In the genomic region with DNA sequence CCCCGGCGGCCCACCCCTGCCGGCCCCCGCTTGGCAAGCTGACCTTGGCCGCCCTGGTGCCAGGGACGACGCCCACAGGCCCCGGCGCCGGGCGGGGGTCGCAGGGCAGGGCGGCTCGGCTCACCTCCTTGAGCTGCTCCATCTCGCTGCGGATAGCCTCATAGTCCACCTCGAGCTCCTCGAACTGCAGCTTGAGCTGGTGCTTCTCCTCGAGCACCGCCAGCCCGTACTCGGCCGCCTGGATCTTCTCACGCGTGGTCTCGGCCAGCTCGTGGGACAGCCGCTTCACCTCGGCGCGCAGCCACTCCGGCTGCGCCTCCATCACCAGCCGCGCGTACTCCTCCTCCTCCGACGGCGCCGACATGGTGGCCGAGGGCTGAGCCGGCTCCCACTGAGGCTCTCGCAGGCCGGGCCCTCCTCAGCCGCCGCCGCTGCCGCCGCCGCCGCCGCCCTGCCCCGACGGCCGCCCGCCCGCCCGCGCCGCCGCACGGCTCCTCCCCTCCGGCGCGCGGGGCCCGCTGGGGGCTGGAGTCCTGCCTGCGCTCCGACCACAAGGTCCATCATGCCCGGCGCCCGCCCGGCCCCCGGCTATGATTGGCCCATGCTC, we compare ENCODE assay signal across 8 cellular contexts. TPM values are rescaled to one million over a fixed set of nuclear protein-coding genes. Genes with fewer than 3 reads are reported as not detected.
DNase-seq lines count a peak whose midpoint lies in the region; ATAC-seq and TF ChIP-seq lines count a peak whose summit lies in the region.

A gene (minus strand): TSS at position 453 of the 607 bp plus-strand sequence. CDS start 89 bp downstream, at position 364.

- no peak for DNase-seq in AG10803 (ENCODE audit: low read depth)
- DNase-seq in OCI-LY7 (ENCODE audit: low spot score), result peak; percentile 98
- peak; percentile 64 for DNase-seq in endodermal cell
- DNase-seq in naive B cell, result no peak
- DNase-seq in effector CD4-positive, alpha-beta T cell, result no peak

- ATAC-seq in GM21529 (IDR thresholded peaks at IDR 0.05; ENCODE audit: unreplicated experiment), result peak; percentile 0
- ATAC-seq in naive B cell (ENCODE audit: low read depth in 2 of 2), result peak in 1 of 2 donors; percentile 0
- ATAC-seq in GM18505 (IDR thresholded peaks at IDR 0.05; ENCODE audit: unreplicated experiment), result no peak
- no peak for ATAC-seq in HG02870 (IDR thresholded peaks at IDR 0.05; ENCODE audit: unreplicated experiment)

- peak within 1 kb of the TSS; percentile 91 for H3K9ac ChIP-seq in endodermal cell (ENCODE audit: extremely low read depth, low read length, poor library complexity, severe bottlenecking)

- H4K20me1 ChIP-seq in OCI-LY7 (ENCODE audit: insufficient read depth, low read length), result peaks cover 23% of the 10 kb centered on the region

- no peak for TF ChIP-seq POLR2A in GM18505 (IDR thresholded peaks at IDR 0.05; ENCODE audit: borderline replicate concordance, extremely low read depth, insufficient read depth, insufficient read length)

- H3K4me1 Mint-ChIP-seq in endodermal cell (peaks cover 25% of the 10 kb centered on the region), naive B cell (peaks cover 52 to 68% (median 61%) of the 10 kb centered on the region in 3 donors)

- peaks cover 5% of the 10 kb centered on the region for H3K27me3 Mint-ChIP-seq in endodermal cell (ENCODE audit: insufficient read depth)
- no peaks in the 10 kb centered on the region for H3K27me3 Mint-ChIP-seq in naive B cell

- H3K79me2 ChIP-seq in OCI-LY7 (ENCODE audit: insufficient read depth, low read depth, low read length), result peaks cover 50% of the 10 kb centered on the region

- POLR2A ChIA-PET in OCI-LY7 (lab: Charles Lee), result interaction anchor here (0.8 to 1.5 kb wide), 6 partner anchors 9 to 45 kb away, joined by 3 to 4 read pairs (median 3); no protein-coding TSS in a partner anchor

- H3K27ac Mint-ChIP-seq in endodermal cell (peak within 1 kb of the TSS; percentile 98), naive B cell (peak within 1 kb of the TSS; percentile 95 to 99 (median 98))

- H3K9me2 ChIP-seq in OCI-LY7 (ENCODE audit: insufficient read depth, low read length), result no peaks in the 10 kb centered on the region

- WGBS in endodermal cell (ENCODE audit: insufficient coverage in 1 of 2, insufficient read length in 1 of 2), 2 experiments, result 0% methylated on average over 11 to 74 of the region's 74 CpGs

- peak within 1 kb of the TSS; percentile 94 for H3K4me3 ChIP-seq in AG10803 (ENCODE audit: low read length)
- peak within 1 kb of the TSS; percentile 99 for H3K4me3 ChIP-seq in OCI-LY7 (ENCODE audit: low read depth, low read length, poor library complexity, severe bottlenecking)
- peak within 1 kb of the TSS; percentile 93 for H3K4me3 ChIP-seq in endodermal cell (ENCODE audit: low read length)

- intact Hi-C loops in OCI-LY7 (cut with micrococcal nuclease; ENCODE audit: unreplicated experiment), result loop anchor here (1.0 to 10.0 kb wide), 3 partner anchors 43 to 472 kb away; a partner anchor contains a TSS

- BruUV-seq in OCI-LY7 (replicated peaks; lab: Mats Ljungman, UMichigan), result no TSS peak

- no peaks in the 10 kb centered on the region for H3K27me3 ChIP-seq in endodermal cell (ENCODE audit: control insufficient read depth, insufficient read depth, low read length, poor library complexity, severe bottlenecking)

- H3K9me3 ChIP-seq in OCI-LY7 (ENCODE audit: low read length) (no peaks in the 10 kb centered on the region), endodermal cell (ENCODE audit: control insufficient read depth, low read length) (no peaks in the 10 kb centered on the region)

- peak within 1 kb of the TSS; percentile 83 for H2AFZ ChIP-seq in OCI-LY7 (ENCODE audit: low read length)

- no peaks in the 10 kb centered on the region for H3K36me3 ChIP-seq in OCI-LY7 (ENCODE audit: insufficient read depth, low read length)
- no peaks in the 10 kb centered on the region for H3K36me3 ChIP-seq in endodermal cell (ENCODE audit: control insufficient read depth, insufficient read depth, low read length)

- no peaks in the 10 kb centered on the region for H3K9me3 Mint-ChIP-seq in endodermal cell
- no peaks in the 10 kb centered on the region for H3K9me3 Mint-ChIP-seq in naive B cell

- CTCF ChIA-PET in OCI-LY7 (lab: Charles Lee; ENCODE audit: unreplicated experiment), result interaction anchor here (0.6 to 1.1 kb wide), 2 partner anchors 47 kb away, joined by 3 to 4 read pairs; no protein-coding TSS in a partner anchor

- peak within 1 kb of the TSS; percentile 100 for H3K4me2 ChIP-seq in OCI-LY7 (ENCODE audit: low read length)

- TF ChIP-seq CTCF in AG10803 (conservative IDR thresholded peaks at IDR 0.05; ENCODE audit: low read length), result no peak
- TF ChIP-seq CTCF in OCI-LY7 (conservative IDR thresholded peaks at IDR 0.05; ENCODE audit: low read length), result no peak
- no peak for TF ChIP-seq CTCF in endodermal cell (conservative IDR thresholded peaks at IDR 0.05)

- H3K27ac ChIP-seq in OCI-LY7 (ENCODE audit: low read depth, low read length, poor library complexity, severe bottlenecking), result peak within 1 kb of the TSS; percentile 86
- peak within 1 kb of the TSS; percentile 99 for H3K27ac ChIP-seq in endodermal cell (ENCODE audit: low read depth, low read length)

- peaks cover 49% of the 10 kb centered on the region for H3K4me1 ChIP-seq in OCI-LY7 (ENCODE audit: insufficient read depth, low read length, poor library complexity, severe bottlenecking)
- H3K4me1 ChIP-seq in endodermal cell (ENCODE audit: control insufficient read depth, insufficient read depth, low read length), result peaks cover 4% of the 10 kb centered on the region

- H3K4me3 Mint-ChIP-seq in endodermal cell (peak within 1 kb of the TSS; percentile 80), naive B cell (peak within 1 kb of the TSS; percentile 90 to 100 (median 100))

- H3K36me3 Mint-ChIP-seq in endodermal cell (ENCODE audit: low read depth) (no peaks in the 10 kb centered on the region), naive B cell (no peaks in the 10 kb centered on the region)

RNA-seq across cellular contexts. Expression of the gene that starts here (rescaled TPM):
- total RNA-seq in OCI-LY7 (2014; rRNA removed; shearing (Covaris generic)), result 71.0 and 71.7 TPM in 2 replicates
- total RNA-seq in OCI-LY7 (2022) (46.5 and 53.9 TPM in 2 replicates), endodermal cell (10 to 100 TPM; 20.7 to 20.9 TPM)
- polyA plus RNA-seq in endodermal cell (2013, experiment 1 of 2), result 25.4 TPM
- polyA plus RNA-seq in endodermal cell (2013, experiment 2 of 2), result 24.1 TPM
- polyA plus RNA-seq in naive B cell (ENCODE audit: low read depth in 6 of 6), result 10 to 100 TPM in 5 of 6 donors, 1 to 10 TPM in 1; 4.3 to 41.8 (median 29.6) TPM

Comparison
In these comparisons a context has a peak if more than half of its experiments do, and no peak if none do; other contexts are left out.
1. DNase-seq: peak in OCI-LY7 (single experiment) and endodermal cell (single experiment); none in AG10803 (single experiment), naive B cell (single experiment) and effector CD4-positive, alpha-beta T cell (single experiment).
2. Peak in every context shown above with its lines, with median percentiles within 50 percentile points of each other: H3K4me3 ChIP-seq.